In the genomic region with DNA sequence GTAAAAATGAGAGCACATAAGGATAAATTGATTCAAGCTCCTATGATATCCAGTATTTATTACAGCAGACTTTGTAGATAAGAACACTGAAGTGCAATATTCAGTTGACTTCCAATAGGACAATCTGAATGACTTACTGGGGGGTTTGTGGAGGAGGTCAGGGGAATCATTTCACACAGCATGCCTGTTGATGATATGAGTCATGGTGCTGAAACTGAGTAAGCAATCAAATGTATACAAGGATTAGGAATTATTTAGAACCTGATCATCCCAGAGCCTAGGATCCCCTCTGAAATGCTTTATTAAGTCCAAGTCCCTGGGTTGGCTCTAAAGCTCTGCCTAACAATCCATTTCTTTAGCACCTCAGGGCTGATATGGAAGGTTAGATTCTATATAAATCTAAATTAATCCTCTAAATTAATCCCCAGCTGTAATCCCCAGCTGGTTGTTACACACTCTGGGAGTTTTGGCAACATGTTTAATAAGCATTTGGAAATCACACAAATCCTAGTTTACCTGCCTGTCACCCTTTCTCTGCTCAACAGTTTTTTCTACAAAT, we compare ENCODE assay signal across 17 cellular contexts.
"Had no signal": no experiment of that assay in that cellular context is flagged by ENCODE, and none has a peak within 500 bp of the region (broad histone marks: within the 10 kb centered on the region; RNA-seq: fewer than 3 reads in every experiment).

No MANE protein-coding gene starts in this region.

- H3K27ac ChIP-seq: gastroesophageal sphincter, left ventricle myocardium inferior, thoracic aorta had no signal

- H3K4me1 ChIP-seq: gastroesophageal sphincter, left ventricle myocardium inferior had no signal

- H3K36me3 ChIP-seq: gastroesophageal sphincter, left ventricle myocardium inferior, thoracic aorta had no signal

- ATAC-seq: activated CD4-positive, alpha-beta T cell treated with anti-CD3 and anti-CD28 coated beads for 36 hours; gastroesophageal sphincter; stimulated activated naive CD8-positive, alpha-beta T cell treated with anti-CD3 and anti-CD28 coated beads, Interleukin-15, amount 100 ng/mL, for 72 hours had no signal

- H3K9me3 Mint-ChIP-seq: endodermal cell, memory B cell, nephron had no signal

- H3K4me3 Mint-ChIP-seq: activated CD4-positive, alpha-beta memory T cell treated with anti-CD3 and anti-CD28 coated beads, Interleukin-2, amount 10 ng/mL, durations not matched to agents 7 days and 5 days; activated CD4-positive, alpha-beta T cell treated with anti-CD3 and anti-CD28 coated beads for 36 hours; central memory CD8-positive, alpha-beta T cell; dendritic cell treated with granulocyte-macrophage colony-stimulating factor and Interleukin-4, amounts not matched to agents 40 ng/mL and 50 ng/mL, for 4 days; endodermal cell; memory B cell; nephron; stimulated activated naive CD8-positive, alpha-beta T cell treated with anti-CD3 and anti-CD28 coated beads, Interleukin-15, amount 100 ng/mL, for 72 hours had no signal

- FAIRE-seq: keratinocyte had no signal

- DNase-seq: activated CD4-positive, alpha-beta memory T cell treated with anti-CD3 and anti-CD28 coated beads, Interleukin-2, amount 10 ng/mL, durations not matched to agents 7 days and 5 days; activated CD4-positive, alpha-beta T cell treated with anti-CD3 and anti-CD28 coated beads for 36 hours; activated T-cell treated with anti-CD3 and anti-CD28 coated beads, Interleukin-2, amount 50 U/mL, for 48 hours; endodermal cell; left ventricle myocardium inferior; occipital lobe; stimulated activated CD4-positive, alpha-beta T cell treated with anti-CD3 and anti-CD28 coated beads, Interleukin-15, amount 100 ng/mL, for 24 hours; stimulated activated CD4-positive, alpha-beta T cell treated with anti-CD3 and anti-CD28 coated beads, Interleukin-4, amount 100 ng/mL, for 4 hours; stimulated activated naive CD8-positive, alpha-beta T cell treated with anti-CD3 and anti-CD28 coated beads, Interleukin-15, amount 100 ng/mL, for 72 hours; T-helper 9 cell had no signal

- H3K4me1 Mint-ChIP-seq: activated CD4-positive, alpha-beta memory T cell treated with anti-CD3 and anti-CD28 coated beads, Interleukin-2, amount 10 ng/mL, durations not matched to agents 7 days and 5 days; activated CD4-positive, alpha-beta T cell treated with anti-CD3 and anti-CD28 coated beads for 36 hours; central memory CD8-positive, alpha-beta T cell; endodermal cell; memory B cell; nephron; stimulated activated naive CD8-positive, alpha-beta T cell treated with anti-CD3 and anti-CD28 coated beads, Interleukin-15, amount 100 ng/mL, for 72 hours had no signal

- H3K27me3 ChIP-seq: gastroesophageal sphincter had no signal

- H3K4me3 ChIP-seq: gastroesophageal sphincter, left ventricle myocardium inferior, thoracic aorta had no signal

- H3K9me3 ChIP-seq: gastroesophageal sphincter, thoracic aorta had no signal

- H3K27me3 Mint-ChIP-seq: activated CD4-positive, alpha-beta memory T cell treated with anti-CD3 and anti-CD28 coated beads, Interleukin-2, amount 10 ng/mL, durations not matched to agents 7 days and 5 days; activated CD4-positive, alpha-beta T cell treated with anti-CD3 and anti-CD28 coated beads for 36 hours; central memory CD8-positive, alpha-beta T cell; dendritic cell treated with granulocyte-macrophage colony-stimulating factor and Interleukin-4, amounts not matched to agents 40 ng/mL and 50 ng/mL, for 4 days; memory B cell; stimulated activated naive CD8-positive, alpha-beta T cell treated with anti-CD3 and anti-CD28 coated beads, Interleukin-15, amount 100 ng/mL, for 72 hours had no signal

- H3K36me3 Mint-ChIP-seq: memory B cell had no signal

- H3K27ac Mint-ChIP-seq: activated CD4-positive, alpha-beta memory T cell treated with anti-CD3 and anti-CD28 coated beads, Interleukin-2, amount 10 ng/mL, durations not matched to agents 7 days and 5 days; activated CD4-positive, alpha-beta T cell treated with anti-CD3 and anti-CD28 coated beads for 36 hours; dendritic cell treated with granulocyte-macrophage colony-stimulating factor and Interleukin-4, amounts not matched to agents 40 ng/mL and 50 ng/mL, for 4 days; endodermal cell; memory B cell; nephron; stimulated activated naive CD8-positive, alpha-beta T cell treated with anti-CD3 and anti-CD28 coated beads, Interleukin-15, amount 100 ng/mL, for 72 hours had no signal
